In genomic region chr16:228917-229730, GRCh38 we compare ENCODE assay signal across 8 cellular contexts. TPM values are rescaled to one million over a fixed set of nuclear protein-coding genes. Genes with fewer than 3 reads are reported as not detected.
DNase-seq lines count a peak whose midpoint lies in the region; ATAC-seq, FAIRE-seq and TF ChIP-seq lines count a peak whose summit lies in the region.

A gene with protein sequence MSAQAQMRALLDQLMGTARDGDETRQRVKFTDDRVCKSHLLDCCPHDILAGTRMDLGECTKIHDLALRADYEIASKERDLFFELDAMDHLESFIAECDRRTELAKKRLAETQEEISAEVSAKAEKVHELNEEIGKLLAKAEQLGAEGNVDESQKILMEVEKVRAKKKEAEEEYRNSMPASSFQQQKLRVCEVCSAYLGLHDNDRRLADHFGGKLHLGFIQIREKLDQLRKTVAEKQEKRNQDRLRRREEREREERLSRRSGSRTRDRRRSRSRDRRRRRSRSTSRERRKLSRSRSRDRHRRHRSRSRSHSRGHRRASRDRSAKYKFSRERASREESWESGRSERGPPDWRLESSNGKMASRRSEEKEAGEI (minus strand): TSS chr16:229449. CDS start chr16:229339, 110 bp downstream.

- no peak for FAIRE-seq in kidney (lab: Jason Lieb, UNC)

- H3K9ac ChIP-seq in kidney (ENCODE audit: low read length in 2 of 2): peak within 1 kb of the TSS; percentile 77 to 88

- H3K27ac ChIP-seq in kidney (ENCODE audit: low read depth in 2 of 2, low read length in 2 of 2): peak within 1 kb of the TSS; percentile 97 to 98

- H3K4me3 ChIP-seq in AG09309 (ENCODE audit: control insufficient read depth, low read depth, low read length): peak within 1 kb of the TSS; percentile 70
- H3K4me3 ChIP-seq in kidney (ENCODE audit: low read length in 2 of 2): peak within 1 kb of the TSS; percentile 85

- peaks cover 17 to 21% of the 10 kb centered on the region in 2 donors for H3K36me3 ChIP-seq in kidney (ENCODE audit: control insufficient read depth in 1 of 2, insufficient read depth in 2 of 2, low read length in 2 of 2)

- TF ChIP-seq CTCF in AG09309 (IDR thresholded peaks at IDR 0.05; ENCODE audit: control insufficient read depth, insufficient read depth, low read depth, low read length, missing control alignments): no peak
- no peak for TF ChIP-seq CTCF in kidney (IDR thresholded peaks at IDR 0.05; ENCODE audit: borderline replicate concordance, extremely low read depth, insufficient read depth)

- H3K9me3 ChIP-seq in kidney (ENCODE audit: control insufficient read depth in 1 of 2, low read length in 2 of 2): no peaks in the 10 kb centered on the region

- H3K4me1 ChIP-seq in kidney (ENCODE audit: control insufficient read depth in 1 of 2, insufficient read depth in 1 of 2, low read depth in 1 of 2, low read length in 2 of 2): peaks cover 12% of the 10 kb centered on the region in 2 donors

- DNase-seq in AG09309 (ENCODE audit: low read depth): peak; percentile 14
- DNase-seq in NCI-H446 treated with DMSO at 0.1 percent for 48 hours (lab: John Stamatoyannopoulos, UW): peak; percentile 70
- peak; percentile 79 to 80 for DNase-seq in activated CD4-positive, alpha-beta T cell treated with anti-CD3 and anti-CD28 coated beads for 24 hours (ENCODE audit: low read depth in 2 of 2)
- DNase-seq in cerebellum (ENCODE audit: low spot score): peak; percentile 91
- DNase-seq in kidney: peak; percentile 94
- DNase-seq in stimulated activated CD4-positive, alpha-beta T cell treated with anti-CD3 and anti-CD28 coated beads, Interleukin-15, amount 100 ng/mL, for 24 hours: peak; percentile 92

- ATAC-seq in GM19035 (IDR thresholded peaks at IDR 0.05; ENCODE audit: unreplicated experiment) (peak; percentile 86), HG03354 (IDR thresholded peaks at IDR 0.05; ENCODE audit: poor library complexity, severe bottlenecking, unreplicated experiment) (peak; percentile 84)

- intact Hi-C loops in kidney (cut with DNase I): no loop called here

RNA-seq across cellular contexts. Expression of the gene that starts here (rescaled TPM):
- total RNA-seq in cerebellum (126 TPM), kidney (72.0 TPM)
- polyA plus RNA-seq in kidney (ENCODE audit: insufficient read depth, low read depth, low replicate concordance): 56.3 TPM

Comparison
In these comparisons a context has a peak if more than half of its experiments do, and no peak if none do; other contexts are left out.
1. Peak in every context shown above with its lines: DNase-seq, ATAC-seq, H3K4me3 ChIP-seq and H3K27ac ChIP-seq.
2. DNase-seq: peak in every context shown above with its lines; median percentile 94 in kidney; 92 in stimulated activated CD4-positive, alpha-beta T cell treated with anti-CD3 and anti-CD28 coated beads, Interleukin-15, amount 100 ng/mL, for 24 hours; 91 in cerebellum; 80 in activated CD4-positive, alpha-beta T cell treated with anti-CD3 and anti-CD28 coated beads for 24 hours; 70 in NCI-H446 treated with DMSO at 0.1 percent for 48 hours; 14 in AG09309.